20 cellular contexts compared by ENCODE assay signal in the genomic region with DNA sequence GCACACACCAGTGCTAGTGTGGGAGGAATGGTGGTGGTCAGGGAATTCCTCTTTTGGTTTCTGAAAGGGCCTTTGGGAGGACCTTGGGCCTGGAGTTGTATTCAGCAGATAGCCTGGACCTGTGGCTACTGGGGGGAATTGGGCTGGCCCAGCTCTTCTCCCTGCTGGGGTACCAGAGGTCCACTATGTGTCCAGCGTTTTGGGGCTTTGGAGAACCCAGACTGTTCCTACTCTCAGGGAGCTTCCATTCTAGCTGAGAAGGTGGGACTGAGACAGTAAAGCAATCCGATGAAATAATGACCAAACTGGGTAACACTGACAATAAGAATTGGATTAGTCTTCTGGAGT. TPM values are rescaled to one million over a fixed set of nuclear protein-coding genes. Genes with fewer than 3 reads are reported as not detected.
DNase-seq lines count a peak whose midpoint lies in the region; ATAC-seq and TF ChIP-seq lines count a peak whose summit lies in the region.
"Had no signal": no experiment of that assay in that cellular context is flagged by ENCODE, and none has a peak within 500 bp of the region (broad histone marks: within the 10 kb centered on the region; RNA-seq: fewer than 3 reads in every experiment).

No MANE protein-coding gene starts in this region.

- H3K36me3 ChIP-seq in RWPE2 (ENCODE audit: low read depth) = peaks cover 33% of the 10 kb centered on the region
- peaks cover 29 to 36% of the 10 kb centered on the region in 2 experiments for H3K36me3 ChIP-seq in trophoblast cell (ENCODE audit: control insufficient read depth in 1 of 2, insufficient read depth in 2 of 2, low read length in 2 of 2)

- peaks cover 5% of the 10 kb centered on the region for H3K79me2 ChIP-seq in trophoblast cell (ENCODE audit: control insufficient read depth, insufficient read depth, low read length, poor library complexity)

- CTCF ChIA-PET in Calu3 (lab: Charles Lee) = no interaction called here

- TF ChIP-seq CTCF in Calu3 (IDR thresholded peaks at IDR 0.05; ENCODE audit: unreplicated experiment) (no peak), RWPE2 (IDR thresholded peaks at IDR 0.05; ENCODE audit: poor library complexity, severe bottlenecking) (no peak), epithelial cell of esophagus (IDR thresholded peaks at IDR 0.05; ENCODE audit: insufficient read depth, low read depth, low read length, missing control alignments) (no peak)

- peak overlapping the region; percentile 74 for H2BK120ac ChIP-seq in trophoblast cell (ENCODE audit: insufficient read depth, low read length, poor library complexity)

- H2AK5ac ChIP-seq in trophoblast cell (ENCODE audit: low read length) = peak overlapping the region; percentile 26

- peak overlapping the region; percentile 90 for H4K91ac ChIP-seq in trophoblast cell (ENCODE audit: low read depth, low read length)

- peaks cover 52% of the 10 kb centered on the region for H3K4me1 Mint-ChIP-seq in Calu3 (ENCODE audit: low read depth, unreplicated experiment)

- H3K4me3 ChIP-seq in RWPE2 (ENCODE audit: severe bottlenecking) = peak overlapping the region; percentile 44
- peak overlapping the region; percentile 77 for H3K4me3 ChIP-seq in epithelial cell of esophagus (ENCODE audit: low read length)
- no peak overlapping the region for H3K4me3 ChIP-seq in trophoblast cell (ENCODE audit: low read depth, low read length)

- H3K9me3 Mint-ChIP-seq in Calu3 (ENCODE audit: low read depth, unreplicated experiment) = no peaks in the 10 kb centered on the region
- H3K9me3 Mint-ChIP-seq: activated CD4-positive, alpha-beta T cell treated with anti-CD3 and anti-CD28 coated beads, Interleukin-2, amount 10 ng/mL, durations not matched to agents 24 days and 14 days; activated naive CD8-positive, alpha-beta T cell treated with anti-CD3 and anti-CD28 coated beads, Interleukin-2, amount 50 U/mL, for 24 hours; CD8-positive, alpha-beta memory T cell; effector memory CD8-positive, alpha-beta T cell; naive thymus-derived CD8-positive, alpha-beta T cell had no signal

- no peak overlapping the region for H4K12ac ChIP-seq in trophoblast cell (ENCODE audit: low read depth, low read length)

- peak overlapping the region; percentile 82 for H3K27ac ChIP-seq in RWPE2 (ENCODE audit: poor library complexity, severe bottlenecking)
- no peak overlapping the region for H3K27ac ChIP-seq in trophoblast cell (ENCODE audit: low read depth, low read length)

- WGBS in trophoblast cell (ENCODE audit: extremely low coverage, insufficient coverage, insufficient read length) = no CpG with 5 or more reads among the region's 2 CpGs

- peak overlapping the region; percentile 51 for H4K8ac ChIP-seq in trophoblast cell (ENCODE audit: low read depth, low read length)

- peak overlapping the region; percentile 63 for H3K27ac Mint-ChIP-seq in Calu3 (ENCODE audit: unreplicated experiment)
- H3K27ac Mint-ChIP-seq: activated CD4-positive, alpha-beta T cell treated with anti-CD3 and anti-CD28 coated beads, Interleukin-2, amount 10 ng/mL, durations not matched to agents 24 days and 14 days; activated naive CD8-positive, alpha-beta T cell treated with anti-CD3 and anti-CD28 coated beads, Interleukin-2, amount 50 U/mL, for 24 hours; effector memory CD8-positive, alpha-beta T cell had no signal

- peaks cover 58% of the 10 kb centered on the region for H3K36me3 Mint-ChIP-seq in Calu3 (ENCODE audit: insufficient read depth, unreplicated experiment)
- H3K36me3 Mint-ChIP-seq: CD8-positive, alpha-beta memory T cell; naive thymus-derived CD8-positive, alpha-beta T cell had no signal

- H3K14ac ChIP-seq in trophoblast cell (ENCODE audit: low read length) = peak overlapping the region; percentile 76

- H2BK12ac ChIP-seq in trophoblast cell (ENCODE audit: low read length) = peak overlapping the region; percentile 66

- no peaks in the 10 kb centered on the region for H3K27me3 ChIP-seq in RWPE2 (ENCODE audit: insufficient read depth, poor library complexity, severe bottlenecking)
- H3K27me3 ChIP-seq in trophoblast cell (ENCODE audit: insufficient read depth, low read length) = no peaks in the 10 kb centered on the region

- H3K18ac ChIP-seq in trophoblast cell (ENCODE audit: low read length) = peak overlapping the region; percentile 83

- H3K27me3 Mint-ChIP-seq in Calu3 (ENCODE audit: unreplicated experiment) = no peaks in the 10 kb centered on the region

- H3K9me3 ChIP-seq in RWPE2 (ENCODE audit: severe bottlenecking) (no peaks in the 10 kb centered on the region), trophoblast cell (ENCODE audit: insufficient read depth, low read depth, low read length) (no peaks in the 10 kb centered on the region)

- no peak for ATAC-seq in RWPE2 (ENCODE audit: low read depth)
- no peak for ATAC-seq in HG03139 (IDR thresholded peaks at IDR 0.05; ENCODE audit: unreplicated experiment)
- no peak for ATAC-seq in GM18867 (IDR thresholded peaks at IDR 0.05; ENCODE audit: unreplicated experiment)

- intact Hi-C loops in Calu3 (cut with micrococcal nuclease; ENCODE audit: unreplicated experiment) = loop anchor here (5.0 kb wide), 1 partner anchor 38 kb away; no protein-coding TSS in a partner anchor

- peak overlapping the region; percentile 48 for H2AFZ ChIP-seq in trophoblast cell (ENCODE audit: insufficient read depth, low read length, poor library complexity)

- H3K4me3 Mint-ChIP-seq in Calu3 (ENCODE audit: low read depth, unreplicated experiment) = peak overlapping the region; percentile 85
- H3K4me3 Mint-ChIP-seq: activated CD4-positive, alpha-beta T cell treated with anti-CD3 and anti-CD28 coated beads, Interleukin-2, amount 10 ng/mL, durations not matched to agents 24 days and 14 days; activated naive CD8-positive, alpha-beta T cell treated with anti-CD3 and anti-CD28 coated beads, Interleukin-2, amount 50 U/mL, for 24 hours; effector memory CD8-positive, alpha-beta T cell had no signal

- no peak overlapping the region for H3K23ac ChIP-seq in trophoblast cell (ENCODE audit: low read length)

- H3K4me1 ChIP-seq in RWPE2 (ENCODE audit: insufficient read depth, poor library complexity, severe bottlenecking) = peaks cover 21% of the 10 kb centered on the region
- H3K4me1 ChIP-seq in trophoblast cell (ENCODE audit: control insufficient read depth in 1 of 2, insufficient read depth in 2 of 2, low read length in 2 of 2) = peaks cover 35 to 38% of the 10 kb centered on the region in 2 experiments

- peak overlapping the region; percentile 67 for H3K4ac ChIP-seq in trophoblast cell (ENCODE audit: low read depth, low read length)

- H3K4me2 ChIP-seq in trophoblast cell (ENCODE audit: low read length) = peak overlapping the region; percentile 88

- peaks cover 22% of the 10 kb centered on the region for H3K79me1 ChIP-seq in trophoblast cell (ENCODE audit: low read length)

- DNase-seq in Calu3 (no peak), RWPE2 (ENCODE audit: low spot score) (no peak), epithelial cell of esophagus (ENCODE audit: low read depth) (no peak), trophoblast cell (no peak), NCI-H774 (lab: John Stamatoyannopoulos, UW) (no peak), amniotic stem cell (lab: John Stamatoyannopoulos, UW) (no peak)
- DNase-seq: activated CD4-positive, alpha-beta T cell treated with anti-CD3 and anti-CD28 coated beads, Interleukin-2, amount 10 ng/mL, durations not matched to agents 24 days and 14 days; CD8-positive, alpha-beta memory T cell; cerebellar nuclear complex; DND-41; effector memory CD8-positive, alpha-beta T cell; KBM-7; naive thymus-derived CD8-positive, alpha-beta T cell; NCI-H1930; SW 1271 had no signal

- no peak overlapping the region for H3K9ac ChIP-seq in trophoblast cell (ENCODE audit: low read length)

- TSS peak; percentile 15 for BruUV-seq in Calu3 (replicated peaks; lab: Mats Ljungman, UMichigan)

- H2BK5ac ChIP-seq in trophoblast cell (ENCODE audit: low read depth, low read length, poor library complexity) = no peak overlapping the region

RNA-seq across cellular contexts. Expression of a gene that starts 2.4 kb away (rescaled TPM):
- total RNA-seq in Calu3 (2022) = 41.9 and 45.1 TPM in 2 replicates
- 14.5 and 16.1 TPM in 2 replicates for polyA plus RNA-seq in trophoblast cell (2013)
- total RNA-seq: activated CD4-positive, alpha-beta T cell treated with anti-CD3 and anti-CD28 coated beads, Interleukin-2, amount 10 ng/mL, durations not matched to agents 24 days and 14 days; CD8-positive, alpha-beta memory T cell; naive thymus-derived CD8-positive, alpha-beta T cell; temporal lobe had no signal
- polyA plus RNA-seq: CD8-positive, alpha-beta memory T cell; naive thymus-derived CD8-positive, alpha-beta T cell had no signal

RNA-seq across cellular contexts. Expression of a gene that starts 12.0 kb away (rescaled TPM):
- 33.2 and 47.8 TPM in 2 replicates for total RNA-seq in Calu3 (2022)
- polyA plus RNA-seq in trophoblast cell (2013) = 13.4 and 15.5 TPM in 2 replicates

RNA-seq across cellular contexts. Expression of a gene that starts 25.6 kb away (rescaled TPM):
- not detected in 2 replicates for total RNA-seq in Calu3 (2022)
- polyA plus RNA-seq in trophoblast cell (2013) = 0.04 TPM in 2 replicates
- total RNA-seq: pulmonary artery endothelial cell had no signal
- polyA plus RNA-seq: CD8-positive, alpha-beta memory T cell; naive thymus-derived CD8-positive, alpha-beta T cell had no signal

RNA-seq across cellular contexts. Expression of a gene that starts 26.7 kb away (rescaled TPM):
- 0.52 and 1.0 TPM in 2 replicates for total RNA-seq in Calu3 (2022)
- polyA plus RNA-seq in trophoblast cell (2013) = 0.08 and 0.18 TPM in 2 replicates
- polyA plus RNA-seq: CD8-positive, alpha-beta memory T cell had no signal

RNA-seq across cellular contexts. Expression of a gene that starts 56.3 kb away (rescaled TPM):
- total RNA-seq in Calu3 (2022) = 42.6 and 51.1 TPM in 2 replicates
- polyA plus RNA-seq in trophoblast cell (2013) = 7.2 and 7.7 TPM in 2 replicates
